7 cellular contexts compared by ENCODE assay signal in the genomic region with DNA sequence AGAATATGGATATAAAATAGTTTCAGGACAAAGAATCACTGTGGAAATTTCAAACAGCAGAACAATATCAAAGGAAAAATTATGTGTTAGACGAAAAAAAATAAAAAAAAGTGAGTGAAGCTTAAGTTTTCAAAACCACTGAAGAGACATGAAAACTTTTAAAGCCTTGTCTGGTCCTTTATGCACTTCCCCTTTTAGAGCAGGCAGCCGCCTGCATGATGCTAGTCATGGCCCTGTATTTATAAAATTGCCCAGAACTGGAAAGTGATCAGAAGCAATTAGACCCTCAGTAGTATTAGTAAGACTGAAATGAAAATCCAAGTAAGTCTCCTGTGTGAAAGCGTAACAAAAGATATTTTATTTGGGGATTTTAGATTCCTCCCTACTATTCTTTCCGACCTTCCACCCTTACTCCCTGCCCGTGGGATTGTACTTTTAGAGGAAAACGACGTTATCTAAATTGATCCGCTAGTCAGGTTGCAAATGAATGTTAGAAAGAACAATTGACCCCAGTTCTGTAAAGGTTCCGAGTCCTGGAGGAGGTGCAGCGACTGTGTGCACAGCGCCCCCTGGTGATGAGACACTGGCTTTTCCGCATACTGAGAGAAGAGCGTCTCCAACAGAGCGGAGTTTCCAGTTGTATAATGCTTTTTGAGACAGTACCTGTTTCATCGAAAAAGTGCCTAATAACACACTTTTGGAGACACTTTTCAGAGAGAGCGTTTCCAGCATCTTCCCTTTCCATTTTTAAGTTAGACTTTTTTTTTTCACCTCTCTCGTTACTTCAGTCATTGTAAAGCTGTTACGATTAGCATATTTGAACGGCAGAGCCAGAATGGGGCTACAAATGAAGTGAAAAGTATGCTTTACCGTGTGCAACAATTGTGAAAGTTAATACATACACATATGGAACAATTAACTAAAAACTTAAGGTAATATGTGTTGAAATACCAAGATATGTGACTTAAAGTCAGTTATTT. TPM values are rescaled to one million over a fixed set of nuclear protein-coding genes. Genes with fewer than 3 reads are reported as not detected.
A peak's percentile ranks its signal among the peaks of the same experiment; 100 is the strongest.
DNase-seq lines count a peak whose midpoint lies in the region; ATAC-seq and TF ChIP-seq lines count a peak whose summit lies in the region.

No MANE protein-coding gene starts in this region.

- no peaks in the 10 kb centered on the region for H3K9me3 ChIP-seq in fibroblast of lung (ENCODE audit: control insufficient read depth, insufficient read depth, low read depth, low read length)
- no peaks in the 10 kb centered on the region for H3K9me3 ChIP-seq in prostate gland

- no peaks in the 10 kb centered on the region for H3K27me3 ChIP-seq in fibroblast of lung (ENCODE audit: control insufficient read depth, insufficient read depth, low read length)
- no peaks in the 10 kb centered on the region for H3K27me3 ChIP-seq in prostate gland (replicated peaks; ENCODE audit: insufficient read depth)

- no peak overlapping the region for H3K4me2 ChIP-seq in fibroblast of lung (ENCODE audit: extremely low read depth, insufficient read depth, low read length)

- H3K27ac ChIP-seq in fibroblast of lung (ENCODE audit: insufficient read depth, low read length) (no peak overlapping the region), prostate gland (no peak overlapping the region)

- no peak for ATAC-seq in GM21515 (IDR thresholded peaks at IDR 0.05; ENCODE audit: unreplicated experiment)

- no peaks in the 10 kb centered on the region for H4K20me1 ChIP-seq in fibroblast of lung (ENCODE audit: control insufficient read depth, extremely low read depth, insufficient read depth, low read length)

- no peak for TF ChIP-seq POLR2A in prostate gland (IDR thresholded peaks at IDR 0.05)

- DNase-seq in EH (ENCODE audit: low read depth) (peak; percentile 61), HCEC 1CT (peak; percentile 47), RKO (ENCODE audit: low spot score) (peak; percentile 49), fibroblast of lung (ENCODE audit: low read depth in 2 of 2) (peak; percentile 38 to 66), prostate gland (ENCODE audit: low spot score) (peak; percentile 25), cerebellum (ENCODE audit: low spot score) (no peak)

- 79% methylated on average over 20 of the region's 20 CpGs for WGBS in prostate gland

- peaks cover 2% of the 10 kb centered on the region for H3K4me1 ChIP-seq in fibroblast of lung (ENCODE audit: control insufficient read depth, extremely low read depth, insufficient read depth, low read length)
- H3K4me1 ChIP-seq in prostate gland (replicated peaks): no peaks in the 10 kb centered on the region

- H3K4me3 ChIP-seq in fibroblast of lung (replicated peaks in 1 of 4; ENCODE audit: control extremely low read depth in 1 of 4, insufficient read depth in 1 of 4, low read depth in 3 of 4, low read length in 4 of 4) (no peak overlapping the region), prostate gland (no peak overlapping the region)

- TF ChIP-seq CTCF in fibroblast of lung (conservative IDR thresholded peaks at IDR 0.05 in 1 of 2, IDR thresholded peaks at IDR 0.05 in 1 of 2; ENCODE audit: low read depth in 1 of 2, low read length in 2 of 2): peak; percentile 65 to 83
- TF ChIP-seq CTCF in prostate gland (IDR thresholded peaks at IDR 0.05): peak in 3 of 4 experiments; percentile 56 to 71 (median 63)

- peaks cover 8% of the 10 kb centered on the region for H3K36me3 ChIP-seq in fibroblast of lung (ENCODE audit: control insufficient read depth, insufficient read depth, low read length)
- no peaks in the 10 kb centered on the region for H3K36me3 ChIP-seq in prostate gland

- no peak overlapping the region for H3K9ac ChIP-seq in fibroblast of lung (ENCODE audit: insufficient read depth, low read length)

- intact Hi-C loops in prostate gland (cut with DNase I): loop anchor here (10.0 kb wide), 1 partner anchor 185 kb away; no protein-coding TSS in a partner anchor

- H2AFZ ChIP-seq in fibroblast of lung (ENCODE audit: low read length): no peak overlapping the region

- H3K79me2 ChIP-seq in fibroblast of lung (ENCODE audit: control insufficient read depth, insufficient read depth, low read length): peaks cover 8% of the 10 kb centered on the region

RNA-seq across cellular contexts. Expression of a gene that starts 12.4 kb away (rescaled TPM):
- total RNA-seq in fibroblast of lung (78.6 and 117 TPM in 2 replicates), prostate gland (100 to 1,000 TPM in 1 of 2 donors, 10 to 100 TPM in 1; 28.4 to 218 TPM), cerebellum (9.2 TPM)
- polyA plus RNA-seq in fibroblast of lung: 386 and 634 TPM in 2 replicates
- polyA plus RNA-seq in fibroblast of lung (2012): 219 and 416 TPM in 2 replicates
- 83.2 and 290 TPM in 2 replicates for polyA minus RNA-seq in fibroblast of lung (ENCODE audit: low replicate concordance)
